Comparison of ENCODE assay signal across 18 cellular contexts in the genomic region with DNA sequence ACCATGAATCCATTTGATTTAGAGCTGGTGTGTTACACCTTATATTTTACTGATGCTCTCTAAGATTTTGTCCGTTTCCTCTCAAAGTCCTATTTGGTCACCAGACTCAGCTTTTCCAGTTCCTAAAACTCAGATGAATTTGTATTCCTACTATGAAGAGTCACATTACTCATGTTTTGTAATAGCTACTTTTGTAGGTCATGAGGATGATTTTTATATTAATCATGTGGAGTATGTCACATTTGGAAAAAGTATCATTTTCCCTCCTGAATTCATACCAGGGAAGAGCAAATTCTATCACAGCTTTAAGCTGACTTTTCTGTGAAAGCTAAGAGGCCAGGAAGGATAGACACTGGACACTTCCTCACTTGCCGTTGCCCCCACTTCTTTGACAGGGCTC.
DNase-seq lines count a peak whose midpoint lies in the region; ATAC-seq, FAIRE-seq and TF ChIP-seq lines count a peak whose summit lies in the region.
"Had no signal": no experiment of that assay in that cellular context is flagged by ENCODE, and none has a peak within 500 bp of the region (broad histone marks: within the 10 kb centered on the region; RNA-seq: fewer than 3 reads in every experiment).

No MANE protein-coding gene starts in this region.

- H3K4me1 ChIP-seq in gastroesophageal sphincter: no peaks in the 10 kb centered on the region
- H3K4me1 ChIP-seq in MM.1S (ENCODE audit: low read length): no peaks in the 10 kb centered on the region

- DNase-seq in H54 (ENCODE audit: insufficient read length, low spot score) (no peak), amniotic stem cell (lab: John Stamatoyannopoulos, UW) (peak; percentile 23), stromal cell of bone marrow (ENCODE audit: low read depth) (peak; percentile 51), MM.1S (no peak), midbrain (lab: John Stamatoyannopoulos, UW) (no peak)
- DNase-seq: GOT3, NCI-H187 treated with DMSO at 0.1 percent for 48 hours, NCI-H2171, NCI-H774, SIG-M5 had no signal

- H2AFZ ChIP-seq in MM.1S (ENCODE audit: low read length): no peak overlapping the region

- no peak overlapping the region for H3K4me2 ChIP-seq in MM.1S (ENCODE audit: low read depth, low read length)
- H3K4me2 ChIP-seq: KMS-11 had no signal

- no peak overlapping the region for H3K9ac ChIP-seq in MM.1S (ENCODE audit: low read length)
- H3K9ac ChIP-seq: KMS-11 had no signal

- H3K27me3 ChIP-seq in gastroesophageal sphincter: no peaks in the 10 kb centered on the region
- no peaks in the 10 kb centered on the region for H3K27me3 ChIP-seq in MM.1S (replicated peaks; ENCODE audit: insufficient read depth, low read length)

- H4K20me1 ChIP-seq in MM.1S (ENCODE audit: insufficient read depth, low read length): no peaks in the 10 kb centered on the region

- H3K9me3 ChIP-seq in gastroesophageal sphincter (no peaks in the 10 kb centered on the region), MM.1S (replicated peaks; ENCODE audit: insufficient read depth, low read length) (no peaks in the 10 kb centered on the region)

- H3K36me3 ChIP-seq in gastroesophageal sphincter: peaks cover 0 to 5% of the 10 kb centered on the region in 2 donors
- no peaks in the 10 kb centered on the region; the same call in 1 of the 2 replicates for H3K36me3 ChIP-seq in MM.1S (replicated peaks; ENCODE audit: insufficient read depth, low read length)

- 41 to 58% methylated on average over 2 of the region's 2 CpGs for WGBS in gastroesophageal sphincter (ENCODE audit: low coverage in 1 of 2), 2 donors

- TF ChIP-seq POLR2A in H54 (IDR thresholded peaks at IDR 0.05; ENCODE audit: low read depth, low read length) (no peak), gastroesophageal sphincter (IDR thresholded peaks at IDR 0.05) (no peak)

- no peak for TF ChIP-seq CTCF in gastroesophageal sphincter (IDR thresholded peaks at IDR 0.05)
- TF ChIP-seq CTCF in MM.1S (IDR thresholded peaks at IDR 0.05; ENCODE audit: low read length): no peak

- TF ChIP-seq EP300 in gastroesophageal sphincter (IDR thresholded peaks at IDR 0.05): no peak

- H3K9me2 ChIP-seq in MM.1S (replicated peaks; ENCODE audit: insufficient read depth, low read length): no peaks in the 10 kb centered on the region

- no peaks in the 10 kb centered on the region for H3K79me2 ChIP-seq in MM.1S (ENCODE audit: low read length)

- peak; percentile 60 for ATAC-seq in gastroesophageal sphincter
- no peak for ATAC-seq in GM18861 (IDR thresholded peaks at IDR 0.05; ENCODE audit: unreplicated experiment)
- ATAC-seq: HepG2 had no signal

- no peak overlapping the region for H3K27ac ChIP-seq in gastroesophageal sphincter
- no peak overlapping the region for H3K27ac ChIP-seq in MM.1S (ENCODE audit: low read length)
- H3K27ac ChIP-seq: C4-2B, KMS-11 had no signal

- FAIRE-seq in H54 (lab: Jason Lieb, UNC): peak; percentile 65
- FAIRE-seq: G401.6, GM12892, HepG2, RCC 7860 had no signal

- H3K4me3 ChIP-seq in gastroesophageal sphincter (no peak overlapping the region), MM.1S (ENCODE audit: low read length) (no peak overlapping the region)

- H3F3A ChIP-seq in MM.1S (ENCODE audit: insufficient read depth, low read length): no peaks in the 10 kb centered on the region

Comparison
In these comparisons a context has a peak if more than half of its experiments do, and no peak if none do; other contexts are left out.
1. DNase-seq: peak in amniotic stem cell (single experiment) and stromal cell of bone marrow (single experiment); none in H54 (single experiment), MM.1S (single experiment) and midbrain (single experiment).